27 cellular contexts compared by ENCODE assay signal in the genomic region with DNA sequence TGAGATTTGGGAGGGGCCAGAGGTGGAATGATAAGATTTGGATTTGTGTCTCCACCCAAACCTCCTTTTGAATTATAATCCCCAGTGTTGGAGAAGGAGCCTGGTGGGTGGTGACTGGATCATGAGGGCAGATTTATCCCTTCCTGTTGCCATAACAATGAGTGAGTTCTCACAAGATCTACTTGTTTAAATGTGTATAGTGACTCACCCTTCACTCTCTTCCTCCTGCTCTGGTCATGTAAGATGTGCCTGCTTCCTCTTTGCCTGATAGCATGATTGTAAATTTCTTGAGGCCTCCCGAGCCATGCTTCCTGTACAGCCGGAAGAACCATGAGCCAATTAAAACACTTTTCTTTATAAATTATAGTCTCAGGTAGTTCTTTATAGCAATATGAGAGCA.
"Had no signal": no experiment of that assay in that cellular context is flagged by ENCODE, and none has a peak within 500 bp of the region (broad histone marks: within the 10 kb centered on the region; RNA-seq: fewer than 3 reads in every experiment).

No MANE protein-coding gene starts in this region.

- ATAC-seq: activated CD8-positive, alpha-beta memory T cell treated with anti-CD3 and anti-CD28 coated beads, Interleukin-2, amount 10 ng/mL, durations not matched to agents 7 days and 5 days; activated CD8-positive, alpha-beta T cell treated with anti-CD3 and anti-CD28 coated beads, Interleukin-2, amount 10 ng/mL, durations not matched to agents 7 days and 5 days; activated T-cell treated with anti-CD3 and anti-CD28 coated beads, Interleukin-2, amount 50 U/mL, for 72 hours; left lung; lower lobe of right lung; natural killer cell treated with Interleukin-12 subunit alpha and Interleukin-12 subunit beta and Interleukin-15 and Interleukin-18, amount 100 ng/mL, for 72 hours; right cardiac atrium; stimulated activated naive B cell treated with anti-CD40 and anti-IgM and Interleukin-4, amounts not matched to agents 10 μg/mL and 1 μg/mL and 100 μg/mL, for 72 hours; upper lobe of right lung; WTC11 had no signal

- H3K36me3 Mint-ChIP-seq: activated CD8-positive, alpha-beta memory T cell treated with anti-CD3 and anti-CD28 coated beads, Interleukin-2, amount 10 ng/mL, durations not matched to agents 7 days and 5 days; activated naive CD8-positive, alpha-beta T cell; stimulated activated naive B cell treated with anti-CD40 and anti-IgM and Interleukin-4, amounts not matched to agents 10 μg/mL and 1 μg/mL and 100 μg/mL, for 72 hours had no signal

- H3K27ac Mint-ChIP-seq: activated CD8-positive, alpha-beta memory T cell treated with anti-CD3 and anti-CD28 coated beads, Interleukin-2, amount 10 ng/mL, durations not matched to agents 7 days and 5 days; activated CD8-positive, alpha-beta T cell treated with anti-CD3 and anti-CD28 coated beads, Interleukin-2, amount 10 ng/mL, durations not matched to agents 7 days and 5 days; activated naive CD8-positive, alpha-beta T cell; activated T-cell treated with anti-CD3 and anti-CD28 coated beads, Interleukin-2, amount 50 U/mL, for 72 hours; dendritic cell treated with granulocyte-macrophage colony-stimulating factor and Interleukin-4, amounts not matched to agents 40 ng/mL and 50 ng/mL, for 4 days; natural killer cell treated with Interleukin-12 subunit alpha and Interleukin-12 subunit beta and Interleukin-15 and Interleukin-18, amount 100 ng/mL, for 72 hours; stimulated activated naive B cell treated with anti-CD40 and anti-IgM and Interleukin-4, amounts not matched to agents 10 μg/mL and 1 μg/mL and 100 μg/mL, for 72 hours; WTC11 had no signal

- H3K27ac ChIP-seq: epithelial cell of prostate, left lung, lower lobe of right lung, suprapubic skin, tibial artery, upper lobe of right lung had no signal

- H3K36me3 ChIP-seq: left lung, lower lobe of right lung, suprapubic skin, tibial artery, upper lobe of right lung had no signal

- H3K4me3 Mint-ChIP-seq: activated CD8-positive, alpha-beta memory T cell treated with anti-CD3 and anti-CD28 coated beads, Interleukin-2, amount 10 ng/mL, durations not matched to agents 7 days and 5 days; activated CD8-positive, alpha-beta T cell treated with anti-CD3 and anti-CD28 coated beads, Interleukin-2, amount 10 ng/mL, durations not matched to agents 7 days and 5 days; activated naive CD8-positive, alpha-beta T cell; activated T-cell treated with anti-CD3 and anti-CD28 coated beads, Interleukin-2, amount 50 U/mL, for 72 hours; central memory CD8-positive, alpha-beta T cell; dendritic cell treated with granulocyte-macrophage colony-stimulating factor and Interleukin-4, amounts not matched to agents 40 ng/mL and 50 ng/mL, for 4 days; natural killer cell treated with Interleukin-12 subunit alpha and Interleukin-12 subunit beta and Interleukin-15 and Interleukin-18, amount 100 ng/mL, for 72 hours; stimulated activated naive B cell treated with anti-CD40 and anti-IgM and Interleukin-4, amounts not matched to agents 10 μg/mL and 1 μg/mL and 100 μg/mL, for 72 hours; WTC11 had no signal

- DNase-seq: activated CD4-positive, alpha-beta T cell treated with anti-CD3 and anti-CD28 coated beads for 1 hour; activated CD8-positive, alpha-beta memory T cell treated with anti-CD3 and anti-CD28 coated beads, Interleukin-2, amount 10 ng/mL, durations not matched to agents 7 days and 5 days; activated CD8-positive, alpha-beta T cell treated with anti-CD3 and anti-CD28 coated beads, Interleukin-2, amount 10 ng/mL, durations not matched to agents 7 days and 5 days; activated naive CD4-positive, alpha-beta T cell treated with Interleukin-2 at 50 U/mL for 16 hours; activated T-cell treated with anti-CD3 and anti-CD28 coated beads, Interleukin-2, amount 50 U/mL, for 72 hours; anterior cingulate cortex; effector CD4-positive, alpha-beta T cell; left lung; lower lobe of right lung; mesenchymal stem cell; right cardiac atrium; stimulated activated CD4-positive, alpha-beta T cell treated with anti-CD3 and anti-CD28 coated beads, Interleukin-15, amount 100 ng/mL, for 24 hours; stimulated activated CD4-positive, alpha-beta T cell treated with anti-CD3 and anti-CD28 coated beads, Interleukin-2, amount 100 ng/mL, for 24 hours; stimulated activated naive B cell treated with anti-CD40 and anti-IgM and Interleukin-4, amounts not matched to agents 10 μg/mL and 1 μg/mL and 100 μg/mL, for 72 hours; tibial artery; upper lobe of right lung had no signal

- FAIRE-seq: bronchial epithelial cell, frontal cortex, islet of Langerhans, TTC549 had no signal

- H3K27me3 Mint-ChIP-seq: activated CD8-positive, alpha-beta memory T cell treated with anti-CD3 and anti-CD28 coated beads, Interleukin-2, amount 10 ng/mL, durations not matched to agents 7 days and 5 days; activated naive CD8-positive, alpha-beta T cell; central memory CD8-positive, alpha-beta T cell; dendritic cell treated with granulocyte-macrophage colony-stimulating factor and Interleukin-4, amounts not matched to agents 40 ng/mL and 50 ng/mL, for 4 days; natural killer cell treated with Interleukin-12 subunit alpha and Interleukin-12 subunit beta and Interleukin-15 and Interleukin-18, amount 100 ng/mL, for 72 hours; stimulated activated naive B cell treated with anti-CD40 and anti-IgM and Interleukin-4, amounts not matched to agents 10 μg/mL and 1 μg/mL and 100 μg/mL, for 72 hours had no signal

- H3K4me1 ChIP-seq: left lung, lower lobe of right lung, suprapubic skin, tibial artery, upper lobe of right lung had no signal

- H3K4me3 ChIP-seq: left lung, lower lobe of right lung, suprapubic skin, tibial artery, upper lobe of right lung had no signal

- H3K4me1 Mint-ChIP-seq: activated CD8-positive, alpha-beta memory T cell treated with anti-CD3 and anti-CD28 coated beads, Interleukin-2, amount 10 ng/mL, durations not matched to agents 7 days and 5 days; central memory CD8-positive, alpha-beta T cell; stimulated activated naive B cell treated with anti-CD40 and anti-IgM and Interleukin-4, amounts not matched to agents 10 μg/mL and 1 μg/mL and 100 μg/mL, for 72 hours; WTC11 had no signal

- H3K9me3 ChIP-seq: lower lobe of right lung, suprapubic skin, upper lobe of right lung had no signal

- H3K27me3 ChIP-seq: left lung, suprapubic skin, tibial artery, upper lobe of right lung had no signal
